ENCODE assay signal across 22 cellular contexts in genomic region chr3:43210049-43211027, GRCh38.
"Had no signal": no experiment of that assay in that cellular context is flagged by ENCODE, and none has a peak within 500 bp of the region (broad histone marks: within the 10 kb centered on the region; RNA-seq: fewer than 3 reads in every experiment).

No MANE protein-coding gene starts in this region.

- H3K27ac Mint-ChIP-seq: activated CD4-positive, alpha-beta memory T cell treated with anti-CD3 and anti-CD28 coated beads, Interleukin-2, amount 10 ng/mL, durations not matched to agents 7 days and 5 days; activated CD4-positive, alpha-beta T cell treated with anti-CD3 and anti-CD28 coated beads, Interleukin-2, amount 10 ng/mL, durations not matched to agents 24 days and 14 days; activated naive CD8-positive, alpha-beta T cell; activated T-helper 17 cell treated with anti-CD3 and anti-CD28 coated beads, Interleukin-2, amount 50 U/mL, for 72 hours; naive B cell; stimulated activated effector memory CD8-positive, alpha-beta T cell treated with anti-CD3 and anti-CD28 coated beads, Interleukin-12 subunit alpha, Interleukin-12 subunit beta, amount 100 ng/mL, for 72 hours; T-cell; T-helper 2 cell treated with Interferon-gamma antibody and Interleukin-4, amounts not matched to agents 5 μg/mL and 100 μg/mL, for 36 hours had no signal

- H3K4me1 ChIP-seq: stomach, tibial nerve had no signal

- FAIRE-seq: urothelium cell line had no signal

- H3K4me1 Mint-ChIP-seq: activated CD4-positive, alpha-beta memory T cell treated with anti-CD3 and anti-CD28 coated beads, Interleukin-2, amount 10 ng/mL, durations not matched to agents 7 days and 5 days; naive B cell; stimulated activated effector memory CD8-positive, alpha-beta T cell treated with anti-CD3 and anti-CD28 coated beads, Interleukin-12 subunit alpha, Interleukin-12 subunit beta, amount 100 ng/mL, for 72 hours had no signal

- ATAC-seq: activated CD4-positive, CD25-positive, alpha-beta regulatory T cell treated with anti-CD3 and anti-CD28 coated beads, Interleukin-2, amount 50 U/mL, for 24 hours; activated T-helper 17 cell treated with anti-CD3 and anti-CD28 coated beads, Interleukin-2, amount 50 U/mL, for 72 hours; foreskin keratinocyte; stimulated activated effector memory CD8-positive, alpha-beta T cell treated with anti-CD3 and anti-CD28 coated beads, Interleukin-12 subunit alpha, Interleukin-12 subunit beta, amount 100 ng/mL, for 72 hours; T-cell had no signal

- H3K9me3 Mint-ChIP-seq: activated CD4-positive, alpha-beta memory T cell treated with anti-CD3 and anti-CD28 coated beads, Interleukin-2, amount 10 ng/mL, durations not matched to agents 7 days and 5 days; activated T-helper 17 cell treated with anti-CD3 and anti-CD28 coated beads, Interleukin-2, amount 50 U/mL, for 72 hours; naive B cell; stimulated activated effector memory CD8-positive, alpha-beta T cell treated with anti-CD3 and anti-CD28 coated beads, Interleukin-12 subunit alpha, Interleukin-12 subunit beta, amount 100 ng/mL, for 72 hours; T-cell; T-helper 2 cell treated with Interferon-gamma antibody and Interleukin-4, amounts not matched to agents 5 μg/mL and 100 μg/mL, for 36 hours had no signal

- H3K27ac ChIP-seq: foreskin keratinocyte, stomach, suprapubic skin, VCaP had no signal

- H3K4me3 ChIP-seq: lung, stomach, suprapubic skin, tibial nerve had no signal

- H3K4me3 Mint-ChIP-seq: activated CD4-positive, alpha-beta memory T cell treated with anti-CD3 and anti-CD28 coated beads, Interleukin-2, amount 10 ng/mL, durations not matched to agents 7 days and 5 days; activated CD4-positive, alpha-beta T cell treated with anti-CD3 and anti-CD28 coated beads, Interleukin-2, amount 10 ng/mL, durations not matched to agents 24 days and 14 days; activated naive CD8-positive, alpha-beta T cell; activated T-helper 17 cell treated with anti-CD3 and anti-CD28 coated beads, Interleukin-2, amount 50 U/mL, for 72 hours; stimulated activated effector memory CD8-positive, alpha-beta T cell treated with anti-CD3 and anti-CD28 coated beads, Interleukin-12 subunit alpha, Interleukin-12 subunit beta, amount 100 ng/mL, for 72 hours; T-cell; T-helper 2 cell treated with Interferon-gamma antibody and Interleukin-4, amounts not matched to agents 5 μg/mL and 100 μg/mL, for 36 hours had no signal

- H3K36me3 ChIP-seq: stomach, suprapubic skin, tibial nerve had no signal

- H3K36me3 Mint-ChIP-seq: activated naive CD8-positive, alpha-beta T cell; naive B cell; stimulated activated effector memory CD8-positive, alpha-beta T cell treated with anti-CD3 and anti-CD28 coated beads, Interleukin-12 subunit alpha, Interleukin-12 subunit beta, amount 100 ng/mL, for 72 hours; T-cell had no signal

- DNase-seq: activated CD4-positive, alpha-beta memory T cell treated with anti-CD3 and anti-CD28 coated beads, Interleukin-2, amount 10 ng/mL, durations not matched to agents 7 days and 5 days; activated CD4-positive, alpha-beta T cell treated with anti-CD3 and anti-CD28 coated beads, Interleukin-2, amount 10 ng/mL, durations not matched to agents 24 days and 14 days; activated naive CD4-positive, alpha-beta T cell; effector memory CD4-positive, alpha-beta T cell; foreskin keratinocyte; hippocampal formation; naive B cell; nucleus accumbens; retina; stimulated activated CD4-positive, alpha-beta T cell treated with anti-CD3 and anti-CD28 coated beads, Interleukin-1b, Interleukin-23, amount 100 ng/mL, for 48 hours; stomach; T-cell had no signal

- H3K9me3 ChIP-seq: stomach, suprapubic skin, tibial nerve had no signal

- H3K27me3 ChIP-seq: foreskin keratinocyte, stomach, suprapubic skin, tibial nerve had no signal

- H3K27me3 Mint-ChIP-seq: activated naive CD8-positive, alpha-beta T cell; activated T-helper 17 cell treated with anti-CD3 and anti-CD28 coated beads, Interleukin-2, amount 50 U/mL, for 72 hours; T-cell had no signal
